ENCODE assay signal across 18 cellular contexts in the genomic region with DNA sequence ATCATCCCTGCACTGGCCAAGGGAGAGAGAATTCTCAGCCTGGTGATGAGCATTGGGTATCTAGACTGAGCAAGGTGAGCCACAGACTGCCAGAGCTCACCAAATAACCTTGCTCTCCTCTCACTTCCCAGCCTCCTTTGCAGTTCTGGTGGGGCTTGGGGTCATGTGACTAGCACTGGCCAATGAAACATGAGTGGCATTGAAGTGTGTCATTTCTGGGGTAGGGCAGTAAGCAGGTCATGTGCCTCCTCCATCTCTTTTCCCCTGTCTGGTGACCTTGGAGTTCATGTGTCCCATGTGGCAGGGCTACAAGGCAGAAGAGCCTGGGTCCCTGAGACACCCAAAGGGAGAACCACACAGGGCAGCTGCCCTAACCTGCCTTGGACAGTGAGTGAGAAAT. TPM values are rescaled to one million over a fixed set of nuclear protein-coding genes. Genes with fewer than 3 reads are reported as not detected.
A peak's percentile ranks its signal among the peaks of the same experiment; 100 is the strongest.
DNase-seq lines count a peak whose midpoint lies in the region; ATAC-seq and TF ChIP-seq lines count a peak whose summit lies in the region.
"Had no signal": no experiment of that assay in that cellular context is flagged by ENCODE, and none has a peak within 500 bp of the region (broad histone marks: within the 10 kb centered on the region; RNA-seq: fewer than 3 reads in every experiment).

No MANE protein-coding gene starts in this region.

- POLR2A ChIA-PET in HCT116 (lab: Charles Lee) = no interaction called here

- no peak overlapping the region for H3K4me3 ChIP-seq in HCT116 (replicated peaks in 1 of 2; ENCODE audit: low read depth in 1 of 2, low read length in 2 of 2)
- H3K4me3 ChIP-seq: neural progenitor cell, psoas muscle had no signal

- CTCF ChIA-PET in HCT116 (lab: Charles Lee) = no interaction called here

- H3K36me3 Mint-ChIP-seq in activated naive CD8-positive, alpha-beta T cell = peaks cover 8% of the 10 kb centered on the region
- H3K36me3 Mint-ChIP-seq in activated naive CD8-positive, alpha-beta T cell treated with anti-CD3 and anti-CD28 coated beads for 36 hours = no peaks in the 10 kb centered on the region
- H3K36me3 Mint-ChIP-seq: neural progenitor cell had no signal

- no peaks in the 10 kb centered on the region for H3K9me2 ChIP-seq in HCT116 (ENCODE audit: insufficient read depth)

- H4K20me1 ChIP-seq in HCT116 (ENCODE audit: insufficient read depth) = no peaks in the 10 kb centered on the region

- H3K4me1 ChIP-seq in HCT116 (ENCODE audit: control insufficient read depth in 1 of 2, insufficient read depth in 2 of 2, low read length in 2 of 2) = peaks cover 0 to 21% of the 10 kb centered on the region in 2 experiments; a peak in 3 of 4 replicates
- H3K4me1 ChIP-seq: neural progenitor cell, psoas muscle had no signal

- H3K27ac Mint-ChIP-seq in activated naive CD8-positive, alpha-beta T cell = peak overlapping the region; percentile 75
- no peak overlapping the region for H3K27ac Mint-ChIP-seq in activated naive CD8-positive, alpha-beta T cell treated with anti-CD3 and anti-CD28 coated beads for 36 hours
- H3K27ac Mint-ChIP-seq: neural progenitor cell had no signal

- H3K4me1 Mint-ChIP-seq in activated naive CD8-positive, alpha-beta T cell (ENCODE audit: low read depth) = peaks cover 84% of the 10 kb centered on the region
- peaks cover 68% of the 10 kb centered on the region for H3K4me1 Mint-ChIP-seq in activated naive CD8-positive, alpha-beta T cell treated with anti-CD3 and anti-CD28 coated beads for 36 hours
- H3K4me1 Mint-ChIP-seq: neural progenitor cell had no signal

- no peak for TF ChIP-seq POLR2A in HCT116 (IDR thresholded peaks at IDR 0.05; ENCODE audit: borderline replicate concordance, extremely low read depth, insufficient read depth, insufficient read length)

- RAD21 ChIA-PET in HCT116 (lab: Charles Lee; ENCODE audit: low non-redundant PET in 1 of 2, low total read pairs in 2 of 2, uncharacterized antibody in 2 of 2, unreplicated experiment in 2 of 2) = no interaction called here

- ATAC-seq in HCT116 = peak; percentile 42; the same call in 1 of the 2 replicates
- no peak for ATAC-seq in HG03280 (IDR thresholded peaks at IDR 0.05; ENCODE audit: unreplicated experiment)
- ATAC-seq: left lobe of liver, psoas muscle had no signal

- H3K36me3 ChIP-seq in HCT116 (ENCODE audit: control insufficient read depth in 1 of 2, insufficient read depth in 2 of 2, low read length in 2 of 2) = no peaks in the 10 kb centered on the region
- H3K36me3 ChIP-seq: neural progenitor cell had no signal

- no peaks in the 10 kb centered on the region for H3K79me2 ChIP-seq in HCT116 (ENCODE audit: insufficient read depth, low read length)

- H2AFZ ChIP-seq in HCT116 (ENCODE audit: low read depth, low read length, poor library complexity, severe bottlenecking) = no peak overlapping the region
- H2AFZ ChIP-seq: neural progenitor cell had no signal

- BruUV-seq in HCT116 (replicated peaks; lab: Mats Ljungman, UMichigan) = no TSS peak

- H3K9me3 Mint-ChIP-seq in activated naive CD8-positive, alpha-beta T cell (ENCODE audit: low read depth) = no peaks in the 10 kb centered on the region
- no peaks in the 10 kb centered on the region for H3K9me3 Mint-ChIP-seq in activated naive CD8-positive, alpha-beta T cell treated with anti-CD3 and anti-CD28 coated beads for 36 hours
- H3K9me3 Mint-ChIP-seq: neural progenitor cell had no signal

- no peak for TF ChIP-seq RAD21 in HCT116 (IDR thresholded peaks at IDR 0.05; ENCODE audit: low read depth)

- intact Hi-C loops in HCT116 (cut with micrococcal nuclease) (no loop called here), posterior vena cava (cut with DNase I) (no loop called here)

- DNase-seq in activated naive CD8-positive, alpha-beta T cell treated with anti-CD3 and anti-CD28 coated beads for 36 hours = no peak
- DNase-seq in HCT116 (ENCODE audit: low read depth, low spot score) (no peak), posterior vena cava (ENCODE audit: low spot score) (peak; percentile 23), A172 (ENCODE audit: low spot score) (no peak), NCI-H524 (lab: John Stamatoyannopoulos, UW) (no peak)
- peak; percentile 48 for DNase-seq in activated CD8-positive, alpha-beta memory T cell treated with anti-CD3 and anti-CD28 coated beads, Interleukin-2, amount 50 U/mL, for 48 hours
- DNase-seq: activated CD4-positive, alpha-beta T cell treated with anti-CD3 and anti-CD28 coated beads, Interleukin-2, amount 50 U/mL, for 4 hours; NCI-H1092 treated with DMSO at 0.1 percent for 48 hours; psoas muscle had no signal

- H3K9ac ChIP-seq in HCT116 (ENCODE audit: low read length) = no peak overlapping the region
- H3K9ac ChIP-seq: neural progenitor cell had no signal

- no peak overlapping the region for H3K27ac ChIP-seq in HCT116 (ENCODE audit: low read depth, low read length)
- H3K27ac ChIP-seq: neural progenitor cell, psoas muscle, RWPE1 had no signal

- H3K27me3 Mint-ChIP-seq in activated naive CD8-positive, alpha-beta T cell = no peaks in the 10 kb centered on the region
- H3K27me3 Mint-ChIP-seq in activated naive CD8-positive, alpha-beta T cell treated with anti-CD3 and anti-CD28 coated beads for 36 hours = no peaks in the 10 kb centered on the region

- no peaks in the 10 kb centered on the region for H3K9me3 ChIP-seq in HCT116 (ENCODE audit: control insufficient read depth in 1 of 2, insufficient read depth in 1 of 2, low read depth in 1 of 2, low read length in 2 of 2)
- H3K9me3 ChIP-seq: psoas muscle had no signal

- H3K4me3 Mint-ChIP-seq in activated naive CD8-positive, alpha-beta T cell = peak overlapping the region; percentile 6
- no peak overlapping the region for H3K4me3 Mint-ChIP-seq in activated naive CD8-positive, alpha-beta T cell treated with anti-CD3 and anti-CD28 coated beads for 36 hours
- H3K4me3 Mint-ChIP-seq: neural progenitor cell had no signal

- no peak for TF ChIP-seq CTCF in HCT116 (IDR thresholded peaks at IDR 0.05 in 2 of 3, conservative IDR thresholded peaks at IDR 0.05 in 1 of 3; ENCODE audit: borderline replicate concordance in 1 of 3, insufficient read depth in 1 of 3, low read depth in 2 of 3, low read length in 2 of 3)

- no peak overlapping the region for H3K4me2 ChIP-seq in HCT116 (ENCODE audit: low read length)
- H3K4me2 ChIP-seq: neural progenitor cell had no signal

- no peaks in the 10 kb centered on the region; the same call in 1 of the 2 replicates for H3K27me3 ChIP-seq in HCT116 (ENCODE audit: insufficient read depth, low read length)
- H3K27me3 ChIP-seq: neural progenitor cell had no signal

TF ChIP-seq in HCT116, 20 proteins besides CTCF, POLR2A, EP300 and RAD21 (continues in another document):
- TF ChIP-seq EZH2phosphoT487 (IDR thresholded peaks at IDR 0.05; ENCODE audit: borderline replicate concordance) (no peak), YY1 (IDR thresholded peaks at IDR 0.05; ENCODE audit: extremely low read depth, insufficient replicate concordance, low read depth, low read length) (no peak), ZNF274 (IDR thresholded peaks at IDR 0.05; ENCODE audit: low read depth, low read length) (no peak), JUND (IDR thresholded peaks at IDR 0.05) (no peak), ELF1 (IDR thresholded peaks at IDR 0.05; ENCODE audit: borderline replicate concordance, low read depth) (no peak), EGR1 (IDR thresholded peaks at IDR 0.05; ENCODE audit: low read depth) (no peak), CBX3 (IDR thresholded peaks at IDR 0.05; ENCODE audit: low read depth) (no peak)

RNA-seq across cellular contexts. Expression of gene KRT72, which starts 3.6 kb away (rescaled TPM):
- under 1 TPM in 1 of 2 experiments, not detected in 1; 0.12 TPM for total RNA-seq in activated naive CD8-positive, alpha-beta T cell treated with anti-CD3 and anti-CD28 coated beads for 36 hours
- total RNA-seq in HCT116 (2021; ENCODE audit: unreplicated experiment) (0.17 TPM), posterior vena cava (not detected)
- polyA plus RNA-seq in HCT116 (2012) = 0.02 TPM in 1 of 2 replicates, not detected in the other
- total RNA-seq in A172 (2014; rRNA removed; shearing (Covaris generic)) = not detected in 2 replicates
- total RNA-seq: astrocyte, chondrocyte, left lobe of liver, NCI-H460, psoas muscle had no signal
- polyA plus RNA-seq: psoas muscle had no signal

RNA-seq across cellular contexts. Expression of gene KRT73, which starts 13.5 kb away (rescaled TPM):
- total RNA-seq in activated naive CD8-positive, alpha-beta T cell treated with anti-CD3 and anti-CD28 coated beads for 36 hours = under 1 TPM; 0.14 to 0.29 TPM
- total RNA-seq in HCT116 (2021; ENCODE audit: unreplicated experiment) = not detected
- polyA plus RNA-seq in HCT116 (2012) = not detected in 2 replicates
- total RNA-seq in posterior vena cava = not detected
- total RNA-seq in A172 (2014; rRNA removed; shearing (Covaris generic)) = not detected in 2 replicates
- total RNA-seq: astrocyte, chondrocyte, left lobe of liver, NCI-H460, psoas muscle had no signal
- polyA plus RNA-seq: psoas muscle had no signal

RNA-seq across cellular contexts. Expression of gene KRT74, which starts 31.2 kb away (rescaled TPM):
- not detected for total RNA-seq in activated naive CD8-positive, alpha-beta T cell treated with anti-CD3 and anti-CD28 coated beads for 36 hours
- not detected for total RNA-seq in HCT116 (2021; ENCODE audit: unreplicated experiment)
- polyA plus RNA-seq in HCT116 (2012) = not detected in 2 replicates
- total RNA-seq in posterior vena cava = not detected
- 0.43 TPM in 1 of 2 replicates, not detected in the other for total RNA-seq in A172 (2014; rRNA removed; shearing (Covaris generic))
- total RNA-seq: astrocyte, chondrocyte, left lobe of liver, NCI-H460, psoas muscle had no signal
- polyA plus RNA-seq: psoas muscle had no signal

RNA-seq across cellular contexts. Expression of gene KRT2, which starts 47.2 kb away (rescaled TPM):
- total RNA-seq in activated naive CD8-positive, alpha-beta T cell treated with anti-CD3 and anti-CD28 coated beads for 36 hours = not detected
- total RNA-seq in HCT116 (2021; ENCODE audit: unreplicated experiment) = not detected
- not detected in 2 replicates for polyA plus RNA-seq in HCT116 (2012)
- not detected for total RNA-seq in posterior vena cava
- total RNA-seq in A172 (2014; rRNA removed; shearing (Covaris generic)) = not detected in 2 replicates
- total RNA-seq: astrocyte, chondrocyte, left lobe of liver, NCI-H460, psoas muscle had no signal
- polyA plus RNA-seq: psoas muscle had no signal

RNA-seq across cellular contexts. Expression of gene KRT71, which starts 51.9 kb away (rescaled TPM):
- total RNA-seq in activated naive CD8-positive, alpha-beta T cell treated with anti-CD3 and anti-CD28 coated beads for 36 hours = not detected
- not detected for total RNA-seq in HCT116 (2021; ENCODE audit: unreplicated experiment)
- not detected in 2 replicates for polyA plus RNA-seq in HCT116 (2012)
- total RNA-seq in posterior vena cava = not detected
- not detected in 2 replicates for total RNA-seq in A172 (2014; rRNA removed; shearing (Covaris generic))
- total RNA-seq: astrocyte, chondrocyte, left lobe of liver, mononuclear cell, NCI-H460, psoas muscle had no signal
- polyA plus RNA-seq: psoas muscle had no signal

Comparison
In these comparisons a context has a peak if more than half of its experiments do, and no peak if none do; other contexts are left out.
1. DNase-seq: peak in activated CD8-positive, alpha-beta memory T cell treated with anti-CD3 and anti-CD28 coated beads, Interleukin-2, amount 50 U/mL, for 48 hours (single experiment) and posterior vena cava (single experiment); none in activated naive CD8-positive, alpha-beta T cell treated with anti-CD3 and anti-CD28 coated beads for 36 hours (single experiment), HCT116 (single experiment), A172 (single experiment) and NCI-H524 (0 of 2).